26 cellular contexts compared by ENCODE assay signal in the genomic region with DNA sequence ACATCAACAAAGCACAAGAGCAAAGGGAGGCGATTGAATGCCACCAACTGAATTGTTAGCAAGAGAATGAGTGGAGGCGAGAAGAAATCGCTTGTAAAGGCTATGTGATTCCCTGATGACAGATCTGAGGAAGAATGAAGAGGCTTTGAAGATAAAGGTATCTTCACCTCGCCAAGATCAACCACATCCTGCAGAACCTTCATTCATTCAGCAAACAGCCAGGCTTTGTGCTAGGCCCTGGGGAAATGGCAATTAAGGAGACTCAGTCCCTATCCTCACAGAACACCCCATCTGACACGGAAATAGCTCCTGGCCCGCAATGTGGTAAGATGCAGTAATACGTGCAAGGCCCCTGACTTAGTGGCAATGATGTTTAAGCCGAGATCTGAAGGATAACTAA. TPM values are rescaled to one million over a fixed set of nuclear protein-coding genes. Genes with fewer than 3 reads are reported as not detected.
DNase-seq lines count a peak whose midpoint lies in the region; ATAC-seq and TF ChIP-seq lines count a peak whose summit lies in the region.
"Had no signal": no experiment of that assay in that cellular context is flagged by ENCODE, and none has a peak within 500 bp of the region (broad histone marks: within the 10 kb centered on the region; RNA-seq: fewer than 3 reads in every experiment).

No MANE protein-coding gene starts in this region.

- peaks cover 12% of the 10 kb centered on the region for H3K4me1 Mint-ChIP-seq in CD4-positive, alpha-beta T cell (ENCODE audit: low read depth)
- peaks cover 21% of the 10 kb centered on the region for H3K4me1 Mint-ChIP-seq in nephron
- peaks cover 13% of the 10 kb centered on the region for H3K4me1 Mint-ChIP-seq in activated naive CD4-positive, alpha-beta T cell treated with anti-CD3 and anti-CD28 coated beads, Interleukin-2, amount 10 ng/mL, durations not matched to agents 7 days and 5 days
- H3K4me1 Mint-ChIP-seq: activated B cell treated with CpG ODN at 0.5 μM for 24 hours had no signal

- ATAC-seq in CD4-positive, alpha-beta T cell (ENCODE audit: poor library complexity) = peak; percentile 29
- ATAC-seq: activated CD8-positive, alpha-beta T cell treated with anti-CD3 and anti-CD28 coated beads, Interleukin-2, amount 10 ng/mL, durations not matched to agents 7 days and 5 days; activated naive CD8-positive, alpha-beta T cell treated with anti-CD3 and anti-CD28 coated beads, Interleukin-2, amount 50 U/mL, for 24 hours had no signal

- no peaks in the 10 kb centered on the region for H3K9me3 ChIP-seq in CD4-positive, alpha-beta T cell (ENCODE audit: control insufficient read depth, low read length)
- no peaks in the 10 kb centered on the region for H3K9me3 ChIP-seq in esophagus muscularis mucosa
- H3K9me3 ChIP-seq: BLaER1 had no signal

- H3K36me3 ChIP-seq in esophagus muscularis mucosa = no peaks in the 10 kb centered on the region
- H3K36me3 ChIP-seq: BLaER1 had no signal

- H3K27me3 Mint-ChIP-seq in CD4-positive, alpha-beta T cell = peaks cover 3% of the 10 kb centered on the region
- peaks cover 23% of the 10 kb centered on the region for H3K27me3 Mint-ChIP-seq in nephron (ENCODE audit: low read depth)
- peaks cover 46% of the 10 kb centered on the region for H3K27me3 Mint-ChIP-seq in activated naive CD4-positive, alpha-beta T cell treated with anti-CD3 and anti-CD28 coated beads, Interleukin-2, amount 10 ng/mL, durations not matched to agents 7 days and 5 days

- no peak overlapping the region for H3K27ac ChIP-seq in CD4-positive, alpha-beta T cell (ENCODE audit: low read depth, low read length)
- peak overlapping the region in 2 of 4 donors; percentile 3 to 19 for H3K27ac ChIP-seq in esophagus muscularis mucosa (replicated peaks in 1 of 4)
- H3K27ac ChIP-seq: BLaER1, KMS-11 had no signal

- TF ChIP-seq CTCF in CD4-positive, alpha-beta T cell (IDR thresholded peaks at IDR 0.05) = no peak
- no peak for TF ChIP-seq CTCF in nephron (IDR thresholded peaks at IDR 0.05; ENCODE audit: unreplicated experiment in 3 of 3)
- no peak for TF ChIP-seq CTCF in esophagus muscularis mucosa (IDR thresholded peaks at IDR 0.05)

- TF ChIP-seq EP300 in esophagus muscularis mucosa (IDR thresholded peaks at IDR 0.05) = no peak

- no peaks in the 10 kb centered on the region for H3K9me3 Mint-ChIP-seq in CD4-positive, alpha-beta T cell
- H3K9me3 Mint-ChIP-seq in nephron = no peaks in the 10 kb centered on the region
- no peaks in the 10 kb centered on the region for H3K9me3 Mint-ChIP-seq in activated naive CD4-positive, alpha-beta T cell treated with anti-CD3 and anti-CD28 coated beads, Interleukin-2, amount 10 ng/mL, durations not matched to agents 7 days and 5 days
- H3K9me3 Mint-ChIP-seq: activated B cell treated with CpG ODN at 0.5 μM for 24 hours; activated naive CD8-positive, alpha-beta T cell treated with anti-CD3 and anti-CD28 coated beads, Interleukin-2, amount 50 U/mL, for 24 hours; immature natural killer cell; naive thymus-derived CD8-positive, alpha-beta T cell had no signal

- no peaks in the 10 kb centered on the region for H3K36me3 Mint-ChIP-seq in CD4-positive, alpha-beta T cell (ENCODE audit: low read depth)
- no peaks in the 10 kb centered on the region for H3K36me3 Mint-ChIP-seq in nephron (ENCODE audit: low read depth)
- no peaks in the 10 kb centered on the region for H3K36me3 Mint-ChIP-seq in activated naive CD4-positive, alpha-beta T cell treated with anti-CD3 and anti-CD28 coated beads, Interleukin-2, amount 10 ng/mL, durations not matched to agents 7 days and 5 days
- H3K36me3 Mint-ChIP-seq: naive thymus-derived CD8-positive, alpha-beta T cell had no signal

- no peak overlapping the region for H3K4me3 Mint-ChIP-seq in CD4-positive, alpha-beta T cell
- no peak overlapping the region for H3K4me3 Mint-ChIP-seq in nephron
- H3K4me3 Mint-ChIP-seq in activated naive CD4-positive, alpha-beta T cell treated with anti-CD3 and anti-CD28 coated beads, Interleukin-2, amount 10 ng/mL, durations not matched to agents 7 days and 5 days = no peak overlapping the region
- H3K4me3 Mint-ChIP-seq: activated B cell treated with CpG ODN at 0.5 μM for 24 hours; activated CD8-positive, alpha-beta T cell treated with anti-CD3 and anti-CD28 coated beads, Interleukin-2, amount 10 ng/mL, durations not matched to agents 7 days and 5 days; activated naive CD8-positive, alpha-beta T cell treated with anti-CD3 and anti-CD28 coated beads, Interleukin-2, amount 50 U/mL, for 24 hours; immature natural killer cell had no signal

- no peak for DNase-seq in CD4-positive, alpha-beta T cell
- peak; percentile 91 for DNase-seq in Jurkat, Clone E6-1 (ENCODE audit: low read depth, low spot score)
- DNase-seq in amniotic epithelial cell (ENCODE audit: low read depth) (peak; percentile 31), esophagus muscularis mucosa (ENCODE audit: extremely low spot score) (no peak)
- DNase-seq in activated CD4-positive, alpha-beta T cell treated with anti-CD3 and anti-CD28 coated beads for 1 hour = no peak
- no peak for DNase-seq in activated naive CD4-positive, alpha-beta T cell treated with anti-CD3 and anti-CD28 coated beads, Interleukin-2, amount 10 ng/mL, durations not matched to agents 7 days and 5 days
- DNase-seq: activated B cell treated with CpG ODN at 0.5 μM for 24 hours; activated CD8-positive, alpha-beta T cell treated with anti-CD3 and anti-CD28 coated beads, Interleukin-2, amount 10 ng/mL, durations not matched to agents 7 days and 5 days; activated effector memory CD4-positive, alpha-beta T cell treated with anti-CD3 and anti-CD28 coated beads, Interleukin-2, amount 50 U/mL, for 16 hours; activated naive CD8-positive, alpha-beta T cell treated with anti-CD3 and anti-CD28 coated beads, Interleukin-2, amount 50 U/mL, for 24 hours; hypothalamus; immature natural killer cell; T-helper 9 cell; trophoblast cell had no signal

- WGBS in esophagus muscularis mucosa = 91% methylated on average over 8 of the region's 8 CpGs

- H3K27me3 ChIP-seq in CD4-positive, alpha-beta T cell (ENCODE audit: control insufficient read depth, insufficient read depth, low read length) = no peaks in the 10 kb centered on the region
- H3K27me3 ChIP-seq in esophagus muscularis mucosa = peaks cover 0 to 11% (median 0%) of the 10 kb centered on the region in 4 donors
- H3K27me3 ChIP-seq: BLaER1 had no signal

- peaks cover 15 to 21% (median 19%) of the 10 kb centered on the region in 4 donors for H3K4me1 ChIP-seq in esophagus muscularis mucosa
- H3K4me1 ChIP-seq: BLaER1 had no signal

- TF ChIP-seq POLR2A in esophagus muscularis mucosa (IDR thresholded peaks at IDR 0.05; ENCODE audit: low read depth) = no peak

- no peak overlapping the region for H3K4me3 ChIP-seq in Jurkat, Clone E6-1 (ENCODE audit: low read length)
- H3K4me3 ChIP-seq in esophagus muscularis mucosa = no peak overlapping the region
- H3K4me3 ChIP-seq: BLaER1 had no signal

- intact Hi-C loops in CD4-positive, alpha-beta T cell (cut with DNase I, micrococcal nuclease) = no loop called here
- intact Hi-C loops in esophagus muscularis mucosa (cut with DNase I) = no loop called here

- POLR2A ChIA-PET in CD4-positive, alpha-beta T cell (lab: Charles Lee) = interaction anchor here (1.3 kb wide), 1 partner anchor 15 kb away, joined by 3 read pairs; no protein-coding TSS in a partner anchor

- no peak overlapping the region for H3K27ac Mint-ChIP-seq in CD4-positive, alpha-beta T cell
- H3K27ac Mint-ChIP-seq in nephron = peak overlapping the region; percentile 73 to 97 (median 96)
- no peak overlapping the region for H3K27ac Mint-ChIP-seq in activated naive CD4-positive, alpha-beta T cell treated with anti-CD3 and anti-CD28 coated beads, Interleukin-2, amount 10 ng/mL, durations not matched to agents 7 days and 5 days
- H3K27ac Mint-ChIP-seq: activated B cell treated with CpG ODN at 0.5 μM for 24 hours; activated CD8-positive, alpha-beta T cell treated with anti-CD3 and anti-CD28 coated beads, Interleukin-2, amount 10 ng/mL, durations not matched to agents 7 days and 5 days; activated naive CD8-positive, alpha-beta T cell treated with anti-CD3 and anti-CD28 coated beads, Interleukin-2, amount 50 U/mL, for 24 hours; immature natural killer cell had no signal

- CTCF ChIA-PET in CD4-positive, alpha-beta T cell (lab: Charles Lee) = no interaction called here
- CTCF ChIA-PET in activated naive CD4-positive, alpha-beta T cell treated with anti-CD3 and anti-CD28 coated beads, Interleukin-2, amount 10 ng/mL, durations not matched to agents 7 days and 5 days (lab: Charles Lee) = interaction anchor here (1.2 to 1.5 kb wide), 2 partner anchors 14 to 69 kb away, joined by 3 to 5 read pairs; no protein-coding TSS in a partner anchor

RNA-seq across cellular contexts. Expression of a gene that starts 4.4 kb away (rescaled TPM):
- total RNA-seq in CD4-positive, alpha-beta T cell = not detected
- polyA plus RNA-seq in Jurkat, Clone E6-1 (2012; ENCODE audit: insufficient read depth, insufficient read length) = not detected
- not detected for total RNA-seq in esophagus muscularis mucosa
- total RNA-seq: activated B cell treated with CpG ODN at 0.5 μM for 24 hours; activated CD8-positive, alpha-beta T cell treated with anti-CD3 and anti-CD28 coated beads, Interleukin-2, amount 10 ng/mL, durations not matched to agents 7 days and 5 days; dermis microvascular lymphatic vessel endothelial cell; mesenteric fat pad; naive thymus-derived CD8-positive, alpha-beta T cell; OCI-LY7; omental fat pad; pulmonary artery endothelial cell; Right ventricle myocardium inferior had no signal
- polyA plus RNA-seq: AG04450; immature natural killer cell; naive thymus-derived CD8-positive, alpha-beta T cell had no signal

RNA-seq across cellular contexts. Expression of a gene that starts 33.1 kb away (rescaled TPM):
- total RNA-seq in CD4-positive, alpha-beta T cell = 1 to 10 TPM; 8.4 to 9.0 TPM
- polyA plus RNA-seq in Jurkat, Clone E6-1 (2012; ENCODE audit: insufficient read depth, insufficient read length) = 1.2 TPM
- under 1 TPM in 2 of 4 donors, not detected in 2; 0.17 to 0.32 TPM for total RNA-seq in esophagus muscularis mucosa

RNA-seq across cellular contexts. Expression of a gene that starts 40.2 kb away (rescaled TPM):
- under 1 TPM in 1 of 2 experiments, not detected in 1; 0.34 TPM for total RNA-seq in CD4-positive, alpha-beta T cell
- 4.4 TPM for polyA plus RNA-seq in Jurkat, Clone E6-1 (2012; ENCODE audit: insufficient read depth, insufficient read length)
- total RNA-seq in esophagus muscularis mucosa = 1 to 10 TPM; 1.9 to 8.4 (median 3.5) TPM
- total RNA-seq: dermis microvascular lymphatic vessel endothelial cell, NCI-H460, OCI-LY7, pulmonary artery endothelial cell had no signal
- polyA plus RNA-seq: AG04450 had no signal

RNA-seq across cellular contexts. Expression of a gene that starts 58.4 kb away (rescaled TPM):
- total RNA-seq in CD4-positive, alpha-beta T cell = 100 to 1,000 TPM; 301 to 311 TPM
- 379 TPM for polyA plus RNA-seq in Jurkat, Clone E6-1 (2012; ENCODE audit: insufficient read depth, insufficient read length)
- 100 to 1,000 TPM; 125 to 276 (median 228) TPM for total RNA-seq in esophagus muscularis mucosa

Comparison
In these comparisons a context has a peak if more than half of its experiments do, and no peak if none do; other contexts are left out.
1. DNase-seq: peak in Jurkat, Clone E6-1 (single experiment) and amniotic epithelial cell (single experiment); none in CD4-positive, alpha-beta T cell (0 of 10), activated CD4-positive, alpha-beta T cell treated with anti-CD3 and anti-CD28 coated beads for 1 hour (single experiment), esophagus muscularis mucosa (single experiment) and activated naive CD4-positive, alpha-beta T cell treated with anti-CD3 and anti-CD28 coated beads, Interleukin-2, amount 10 ng/mL, durations not matched to agents 7 days and 5 days (single experiment).
2. H3K27ac Mint-ChIP-seq: peak in nephron (3 of 3); none in CD4-positive, alpha-beta T cell (single experiment) and activated naive CD4-positive, alpha-beta T cell treated with anti-CD3 and anti-CD28 coated beads, Interleukin-2, amount 10 ng/mL, durations not matched to agents 7 days and 5 days (single experiment).
3. RNA of a gene that starts 33.1 kb away (total RNA-seq): 8.4 to 9.0 TPM in CD4-positive, alpha-beta T cell; 0.17 to 0.32 TPM in esophagus muscularis mucosa; every median in the first group is over 4 times any median in the second.